In genomic region chrX:101219840-101220191, GRCh38 we compare ENCODE assay signal across 8 cellular contexts. TPM values are rescaled to one million over a fixed set of nuclear protein-coding genes. Genes with fewer than 3 reads are reported as not detected.
DNase-seq lines count a peak whose midpoint lies in the region; ATAC-seq and TF ChIP-seq lines count a peak whose summit lies in the region.

No MANE protein-coding gene starts in this region.

- H3K9ac ChIP-seq in colonic mucosa (ENCODE audit: low read depth in 2 of 2, low read length in 2 of 2), result no peak overlapping the region

- peaks cover 11% of the 10 kb centered on the region for H3K4me1 Mint-ChIP-seq in stimulated activated naive CD8-positive, alpha-beta T cell treated with anti-CD3 and anti-CD28 coated beads, Interleukin-15, amount 100 ng/mL, for 72 hours

- no peak overlapping the region for H3K4me3 ChIP-seq in colonic mucosa

- no peaks in the 10 kb centered on the region for H3K27me3 ChIP-seq in colonic mucosa

- H3K27ac Mint-ChIP-seq in stimulated activated naive CD8-positive, alpha-beta T cell treated with anti-CD3 and anti-CD28 coated beads, Interleukin-15, amount 100 ng/mL, for 72 hours, result peak overlapping the region; percentile 19 to 78

- H3K27ac ChIP-seq in angular gyrus (ENCODE audit: low read depth, low read length), result peak overlapping the region; percentile 30
- H3K27ac ChIP-seq in colonic mucosa, result no peak overlapping the region

- H3K9me3 ChIP-seq in colonic mucosa, result no peaks in the 10 kb centered on the region

- no peaks in the 10 kb centered on the region for H3K4me1 ChIP-seq in colonic mucosa

- H3K36me3 ChIP-seq in colonic mucosa, result no peaks in the 10 kb centered on the region

- H3K27me3 Mint-ChIP-seq in stimulated activated naive CD8-positive, alpha-beta T cell treated with anti-CD3 and anti-CD28 coated beads, Interleukin-15, amount 100 ng/mL, for 72 hours, result peaks cover 8% of the 10 kb centered on the region

- no peaks in the 10 kb centered on the region for H3K9me3 Mint-ChIP-seq in stimulated activated naive CD8-positive, alpha-beta T cell treated with anti-CD3 and anti-CD28 coated beads, Interleukin-15, amount 100 ng/mL, for 72 hours

- no peak for TF ChIP-seq CTCF in colonic mucosa (IDR thresholded peaks at IDR 0.05)

- no peak for ATAC-seq in stimulated activated naive CD8-positive, alpha-beta T cell treated with anti-CD3 and anti-CD28 coated beads, Interleukin-15, amount 100 ng/mL, for 72 hours
- ATAC-seq in stimulated activated naive CD8-positive, alpha-beta T cell treated with anti-CD3 and anti-CD28 coated beads, Interleukin-15, Interleukin-2, amounts not matched to agents 100 U/mL and 50 U/mL, for 24 hours, result no peak
- ATAC-seq in GM18858 (IDR thresholded peaks at IDR 0.05; ENCODE audit: unreplicated experiment), result no peak

- DNase-seq in stimulated activated naive CD8-positive, alpha-beta T cell treated with anti-CD3 and anti-CD28 coated beads, Interleukin-15, amount 100 ng/mL, for 72 hours, result no peak
- no peak for DNase-seq in stimulated activated naive CD8-positive, alpha-beta T cell treated with anti-CD3 and anti-CD28 coated beads, Interleukin-15, Interleukin-2, amounts not matched to agents 100 U/mL and 50 U/mL, for 24 hours
- DNase-seq in iris pigment epithelial cell (ENCODE audit: low read depth) (peak; percentile 53), DMS79 treated with DMSO at 0.1 percent for 48 hours (lab: John Stamatoyannopoulos, UW) (no peak), colonic mucosa (no peak), NCI-H2171 treated with DMSO at 0.1 percent for 48 hours (lab: John Stamatoyannopoulos, UW) (no peak)

- intact Hi-C loops in colonic mucosa (cut with DNase I), result no loop called here

- H3K4me3 Mint-ChIP-seq in stimulated activated naive CD8-positive, alpha-beta T cell treated with anti-CD3 and anti-CD28 coated beads, Interleukin-15, amount 100 ng/mL, for 72 hours, result no peak overlapping the region

RNA-seq across cellular contexts. Expression of gene DRP2, which starts 0.2 kb away (rescaled TPM):
- 1 to 10 TPM in 1 of 2 donors, under 1 TPM in 1; 0.37 to 1.1 TPM for total RNA-seq in colonic mucosa
